Comparison of ENCODE assay signal across 10 cellular contexts in genomic region chr2:28338754-28339325, GRCh38. TPM values are rescaled to one million over a fixed set of nuclear protein-coding genes. Genes with fewer than 3 reads are reported as not detected.
DNase-seq lines count a peak whose midpoint lies in the region; ATAC-seq and TF ChIP-seq lines count a peak whose summit lies in the region.
"Had no signal": no experiment of that assay in that cellular context is flagged by ENCODE, and none has a peak within 500 bp of the region (broad histone marks: within the 10 kb centered on the region; RNA-seq: fewer than 3 reads in every experiment).

No MANE protein-coding gene starts in this region.

- H3K9me3 Mint-ChIP-seq in GM23338 (no peaks in the 10 kb centered on the region), immature natural killer cell (no peaks in the 10 kb centered on the region)

- intact Hi-C loops in adrenal gland (cut with DNase I) = no loop called here
- intact Hi-C loops in thyroid gland (cut with DNase I) = no loop called here

- TF ChIP-seq CTCF in GM23338 (conservative IDR thresholded peaks at IDR 0.05; ENCODE audit: low read depth in 2 of 2) (no peak), adrenal gland (IDR thresholded peaks at IDR 0.05) (no peak), thyroid gland (IDR thresholded peaks at IDR 0.05) (no peak)

- ATAC-seq in GM23338 = no peak
- no peak for ATAC-seq in HG03457 (IDR thresholded peaks at IDR 0.05; ENCODE audit: unreplicated experiment)
- no peak for ATAC-seq in activated CD4-positive, CD25-positive, alpha-beta regulatory T cell treated with anti-CD3 and anti-CD28 coated beads, Interleukin-2, amount 50 U/mL, for 24 hours

- H3K79me2 ChIP-seq in GM23338 (replicated peaks; ENCODE audit: insufficient read depth) = no peaks in the 10 kb centered on the region

- TF ChIP-seq POLR2A in adrenal gland (IDR thresholded peaks at IDR 0.05) = no peak
- no peak for TF ChIP-seq POLR2A in thyroid gland (IDR thresholded peaks at IDR 0.05)

- H3K4me1 Mint-ChIP-seq in GM23338 (peaks cover 31% of the 10 kb centered on the region), immature natural killer cell (peaks cover 18 to 28% of the 10 kb centered on the region in 2 donors)

- H3K27me3 ChIP-seq in GM23338 (ENCODE audit: insufficient read depth) = no peaks in the 10 kb centered on the region
- no peaks in the 10 kb centered on the region for H3K27me3 ChIP-seq in adrenal gland
- H3K27me3 ChIP-seq in thyroid gland = no peaks in the 10 kb centered on the region

- H3K27ac Mint-ChIP-seq in GM23338 (0 out of 2 replicates have a peak overlapping the region, but pooled peaks have one; percentile 24), immature natural killer cell (peak overlapping the region in 4 of 6 donors; percentile 28 to 80 (median 55))

- H3K36me3 ChIP-seq in GM23338 (ENCODE audit: insufficient read depth) (no peaks in the 10 kb centered on the region), adrenal gland (replicated peaks in 1 of 2) (no peaks in the 10 kb centered on the region), thyroid gland (no peaks in the 10 kb centered on the region)

- no peak overlapping the region for H3K4me3 Mint-ChIP-seq in GM23338
- H3K4me3 Mint-ChIP-seq in immature natural killer cell = no peak overlapping the region

- H3K27me3 Mint-ChIP-seq in GM23338 (ENCODE audit: insufficient read depth, low read depth, poor library complexity) (peaks cover 8% of the 10 kb centered on the region), immature natural killer cell (ENCODE audit: low read depth in 3 of 3) (peaks cover 2 to 3% (median 3%) of the 10 kb centered on the region in 3 donors)

- H3K36me3 Mint-ChIP-seq in GM23338 (ENCODE audit: low read depth) (no peaks in the 10 kb centered on the region), immature natural killer cell (peaks cover 6 to 8% (median 7%) of the 10 kb centered on the region in 3 donors)

- H4K20me1 ChIP-seq in GM23338 (replicated peaks; ENCODE audit: insufficient read depth) = no peaks in the 10 kb centered on the region

- H3K4me3 ChIP-seq in GM23338 (no peak overlapping the region), adrenal gland (no peak overlapping the region), thyroid gland (replicated peaks in 1 of 3) (no peak overlapping the region)

- no peaks in the 10 kb centered on the region for H3F3A ChIP-seq in GM23338 (replicated peaks; ENCODE audit: low read depth)

- H3K9me3 ChIP-seq in adrenal gland (replicated peaks in 1 of 3) (no peaks in the 10 kb centered on the region), thyroid gland (no peaks in the 10 kb centered on the region)

- DNase-seq in GM23338 (ENCODE audit: low spot score) = no peak
- no peak for DNase-seq in adrenal gland
- no peak for DNase-seq in immature natural killer cell
- peak; percentile 39 for DNase-seq in retina
- DNase-seq in thyroid gland = no peak
- no peak for DNase-seq in stimulated activated CD4-positive, alpha-beta T cell treated with anti-CD3 and anti-CD28 coated beads, Interleukin-15, amount 100 ng/mL, for 24 hours
- DNase-seq: activated CD4-positive, alpha-beta T cell treated with anti-CD3 and anti-CD28 coated beads for 1 hour; NCI-H1417 had no signal

- H3K27ac ChIP-seq in GM23338 (ENCODE audit: low read depth) (no peak overlapping the region), adrenal gland (peak overlapping the region in 3 of 5 donors; percentile 3 to 88 (median 48)), thyroid gland (peak overlapping the region in 1 of 3 donors; percentile 6)

- H3K9me2 ChIP-seq in GM23338 (ENCODE audit: insufficient read depth) = no peaks in the 10 kb centered on the region

- H3K4me1 ChIP-seq in GM23338 (ENCODE audit: insufficient read depth) (peaks cover 8% of the 10 kb centered on the region), adrenal gland (replicated peaks in 1 of 2) (peaks cover 0 to 42% of the 10 kb centered on the region in 2 donors), thyroid gland (peaks cover 0 to 12% of the 10 kb centered on the region in 2 donors)

- H2AFZ ChIP-seq in GM23338 = no peak overlapping the region

- WGBS in adrenal gland, 4 donors = 88 to 92% (median 90%) methylated on average over 9 of the region's 9 CpGs
- WGBS in thyroid gland, 2 donors = 85 to 92% methylated on average over 9 of the region's 9 CpGs

- H3K4me2 ChIP-seq in GM23338 = no peak overlapping the region

TF ChIP-seq in GM23338, 12 proteins besides CTCF, POLR2A, EP300 and RAD21 (continues in another document):
- TF ChIP-seq REST (IDR thresholded peaks at IDR 0.05; ENCODE audit: unreplicated experiment) (no peak), POLR2AphosphoS5 (IDR thresholded peaks at IDR 0.05; ENCODE audit: low read depth) (no peak), ZNF114 (CRISPR knock-in tag; IDR thresholded peaks at IDR 0.05) (no peak), NANOG (IDR thresholded peaks at IDR 0.05; ENCODE audit: borderline replicate concordance) (no peak), EZH2phosphoT487 (IDR thresholded peaks at IDR 0.05; ENCODE audit: unreplicated experiment) (no peak), STAT1 (IDR thresholded peaks at IDR 0.05; ENCODE audit: unreplicated experiment) (no peak), JUNB (IDR thresholded peaks at IDR 0.05; ENCODE audit: unreplicated experiment) (no peak), CREB1 (CRISPR knock-in tag; IDR thresholded peaks at IDR 0.05; ENCODE audit: low read depth) (no peak), EZH2 (IDR thresholded peaks at IDR 0.05; ENCODE audit: low read depth, unreplicated experiment) (no peak), ETS1 (IDR thresholded peaks at IDR 0.05) (no peak), ZNF331 (CRISPR knock-in tag; IDR thresholded peaks at IDR 0.05; ENCODE audit: low read depth) (no peak)

RNA-seq across cellular contexts. Expression of gene FOSL2, which starts 53.8 kb away (rescaled TPM):
- 2.3 and 4.3 TPM in 2 replicates for total RNA-seq in GM23338 (2014; rRNA removed; shearing (Covaris generic))
- 0.60 and 0.61 TPM in 2 replicates for polyA plus RNA-seq in GM23338 (2016; fragmentation: Nextera tagmentation; extraction: Ambion mirVana)
- total RNA-seq in adrenal gland = 100 to 1,000 TPM; 392 to 760 (median 431) TPM
- 100 to 1,000 TPM in 1 of 3 donors, 10 to 100 TPM in 2; 83.3 to 143 (median 92.8) TPM for polyA plus RNA-seq in adrenal gland
- polyA plus RNA-seq in immature natural killer cell = 10 to 100 TPM; 27.2 to 54.3 (median 28.7) TPM
- total RNA-seq in thyroid gland = 10 to 100 TPM; 30.7 to 85.1 (median 40.6) TPM

Comparison
In these comparisons a context has a peak if more than half of its experiments do, and no peak if none do; other contexts are left out.
1. RNA of gene FOSL2, which starts 53.8 kb away (total RNA-seq): 392 to 760 TPM in adrenal gland; 30.7 to 85.1 TPM in thyroid gland and 2.3 to 4.3 TPM in GM23338; every median in the first group is over 4 times any median in the second.